1 cellular context compared by ENCODE assay signal in the genomic region with DNA sequence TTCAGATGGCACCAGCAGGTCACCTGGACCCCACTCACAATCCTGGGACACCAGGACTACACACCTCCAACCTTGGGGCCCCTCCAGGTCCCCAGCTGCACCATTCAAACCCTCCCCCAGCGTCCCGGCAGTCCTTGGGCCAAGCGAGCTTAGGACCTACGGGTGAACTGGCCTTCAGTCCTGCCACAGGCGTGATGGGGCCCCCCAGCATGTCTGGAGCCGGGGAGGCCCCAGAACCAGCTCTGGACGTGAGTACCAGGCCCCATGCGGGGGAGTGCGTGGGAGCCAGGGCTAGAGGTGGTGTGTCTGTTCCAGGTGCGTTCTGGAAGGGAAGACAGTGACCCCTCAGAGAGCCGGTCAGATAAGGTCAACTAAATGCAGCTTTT.
TF ChIP-seq lines count a peak whose summit lies in the region.

No MANE protein-coding gene starts in this region.

TF ChIP-seq in SK-N-SH treated with all-trans-retinoic acid at 6 μM for 48 hours, 23 proteins besides CTCF, POLR2A, EP300 and RAD21 (continued from another document):
- TF ChIP-seq, protein P1, sequence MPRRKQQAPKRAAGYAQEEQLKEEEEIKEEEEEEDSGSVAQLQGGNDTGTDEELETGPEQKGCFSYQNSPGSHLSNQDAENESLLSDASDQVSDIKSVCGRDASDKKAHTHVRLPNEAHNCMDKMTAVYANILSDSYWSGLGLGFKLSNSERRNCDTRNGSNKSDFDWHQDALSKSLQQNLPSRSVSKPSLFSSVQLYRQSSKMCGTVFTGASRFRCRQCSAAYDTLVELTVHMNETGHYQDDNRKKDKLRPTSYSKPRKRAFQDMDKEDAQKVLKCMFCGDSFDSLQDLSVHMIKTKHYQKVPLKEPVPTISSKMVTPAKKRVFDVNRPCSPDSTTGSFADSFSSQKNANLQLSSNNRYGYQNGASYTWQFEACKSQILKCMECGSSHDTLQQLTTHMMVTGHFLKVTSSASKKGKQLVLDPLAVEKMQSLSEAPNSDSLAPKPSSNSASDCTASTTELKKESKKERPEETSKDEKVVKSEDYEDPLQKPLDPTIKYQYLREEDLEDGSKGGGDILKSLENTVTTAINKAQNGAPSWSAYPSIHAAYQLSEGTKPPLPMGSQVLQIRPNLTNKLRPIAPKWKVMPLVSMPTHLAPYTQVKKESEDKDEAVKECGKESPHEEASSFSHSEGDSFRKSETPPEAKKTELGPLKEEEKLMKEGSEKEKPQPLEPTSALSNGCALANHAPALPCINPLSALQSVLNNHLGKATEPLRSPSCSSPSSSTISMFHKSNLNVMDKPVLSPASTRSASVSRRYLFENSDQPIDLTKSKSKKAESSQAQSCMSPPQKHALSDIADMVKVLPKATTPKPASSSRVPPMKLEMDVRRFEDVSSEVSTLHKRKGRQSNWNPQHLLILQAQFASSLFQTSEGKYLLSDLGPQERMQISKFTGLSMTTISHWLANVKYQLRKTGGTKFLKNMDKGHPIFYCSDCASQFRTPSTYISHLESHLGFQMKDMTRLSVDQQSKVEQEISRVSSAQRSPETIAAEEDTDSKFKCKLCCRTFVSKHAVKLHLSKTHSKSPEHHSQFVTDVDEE (CRISPR knock-in tag; IDR thresholded peaks at IDR 0.05), result no peak
- TF ChIP-seq GLIS3 (CRISPR knock-in tag; IDR thresholded peaks at IDR 0.05), result no peak
- TF ChIP-seq RARB (CRISPR knock-in tag; IDR thresholded peaks at IDR 0.05), result no peak
- no peak for TF ChIP-seq POU6F1 (CRISPR knock-in tag; IDR thresholded peaks at IDR 0.05; ENCODE audit: borderline replicate concordance, low read depth)
- no peak for TF ChIP-seq ZC3H10 (CRISPR knock-in tag; IDR thresholded peaks at IDR 0.05)
- TF ChIP-seq BACH2 (CRISPR knock-in tag; IDR thresholded peaks at IDR 0.05; ENCODE audit: borderline replicate concordance), result no peak
- TF ChIP-seq SNAI2 (CRISPR knock-in tag; IDR thresholded peaks at IDR 0.05), result no peak
- TF ChIP-seq CSDC2 (CRISPR knock-in tag; IDR thresholded peaks at IDR 0.05), result no peak
- TF ChIP-seq TCF4 (CRISPR knock-in tag; IDR thresholded peaks at IDR 0.05; ENCODE audit: borderline replicate concordance), result no peak
